8 cellular contexts compared by ENCODE assay signal in the genomic region with DNA sequence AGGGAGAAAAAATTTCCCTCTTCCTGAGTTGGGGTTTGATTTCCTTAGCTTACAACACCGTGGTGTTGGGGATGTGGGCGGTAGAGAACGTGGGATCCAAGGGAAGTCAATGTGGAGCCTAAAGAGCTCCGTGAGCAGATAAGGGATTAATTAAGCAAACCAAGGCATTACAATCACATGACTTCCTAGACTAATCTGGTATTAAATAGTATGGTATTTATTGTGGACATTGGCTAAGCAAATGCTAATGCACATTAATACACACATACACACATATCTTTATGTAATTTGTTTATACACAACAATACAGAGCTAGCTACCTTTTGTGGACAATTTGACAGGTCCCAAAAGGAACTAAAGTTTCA. TPM values are rescaled to one million over a fixed set of nuclear protein-coding genes. Genes with fewer than 3 reads are reported as not detected.
DNase-seq lines count a peak whose midpoint lies in the region; ATAC-seq and TF ChIP-seq lines count a peak whose summit lies in the region.

No MANE protein-coding gene starts in this region.

- no peaks in the 10 kb centered on the region for H3K9me3 Mint-ChIP-seq in neural crest cell

- H3K36me3 Mint-ChIP-seq in neural crest cell (ENCODE audit: low read depth): no peaks in the 10 kb centered on the region

- peak overlapping the region; percentile 100 for H3K4me3 Mint-ChIP-seq in neural crest cell

- H3K4me3 ChIP-seq in MG63 (peak overlapping the region; percentile 97), dorsolateral prefrontal cortex (peak overlapping the region; percentile 59 to 97 (median 84))

- H3K27ac ChIP-seq in dorsolateral prefrontal cortex: peak overlapping the region; percentile 80 to 99 (median 97)

- H3K4me1 Mint-ChIP-seq in neural crest cell: peaks cover 46% of the 10 kb centered on the region

- no peaks in the 10 kb centered on the region for H3K27me3 Mint-ChIP-seq in neural crest cell (ENCODE audit: low read depth)

- no peak for TF ChIP-seq CTCF in dorsolateral prefrontal cortex (IDR thresholded peaks at IDR 0.05 in 54 of 56, conservative IDR thresholded peaks at IDR 0.05 in 2 of 56; ENCODE audit: low read depth in 1 of 56, partially characterized antibody in 56 of 56)
- no peak for TF ChIP-seq CTCF in neural crest cell (conservative IDR thresholded peaks at IDR 0.05)

- H3K9me3 ChIP-seq in MG63: no peaks in the 10 kb centered on the region

- ATAC-seq in GM18520 (IDR thresholded peaks at IDR 0.05; ENCODE audit: unreplicated experiment): no peak
- ATAC-seq in HG03571 (IDR thresholded peaks at IDR 0.05; ENCODE audit: unreplicated experiment): no peak
- ATAC-seq in GM18858 (IDR thresholded peaks at IDR 0.05; ENCODE audit: unreplicated experiment): no peak

- DNase-seq in CD1c-positive myeloid dendritic cell (ENCODE audit: extremely low spot score) (peak; percentile 60), MG63 (no peak), dorsolateral prefrontal cortex (no peak), neural crest cell (ENCODE audit: low read depth, low spot score) (no peak)
- DNase-seq in activated CD4-positive, alpha-beta T cell treated with anti-CD3 and anti-CD28 coated beads for 48 hours: no peak

- H3K27me3 ChIP-seq in MG63 (no peaks in the 10 kb centered on the region), dorsolateral prefrontal cortex (no peaks in the 10 kb centered on the region)

- peak overlapping the region; percentile 95 for H3K27ac Mint-ChIP-seq in neural crest cell (ENCODE audit: unreplicated experiment)

- intact Hi-C loops in dorsolateral prefrontal cortex (cut with DNase I): loop anchor here (1.0 to 10.0 kb wide), 6 partner anchors 34 to 178 kb away; a partner anchor contains a TSS

- H3K36me3 ChIP-seq in MG63: peaks cover 11% of the 10 kb centered on the region

RNA-seq across cellular contexts. Expression of a gene that starts 0.8 kb away (rescaled TPM):
- 51.6 and 107 TPM in 2 replicates for total RNA-seq in MG63 (2014; rRNA removed; shearing (Covaris generic); ENCODE audit: low replicate concordance)
- total RNA-seq in dorsolateral prefrontal cortex (100 to 1,000 TPM in 18 of 120 experiments, 10 to 100 TPM in 102; 40.1 to 117 (median 86.4) TPM), neural crest cell (48.3 and 48.6 TPM in 2 replicates)

RNA-seq across cellular contexts. Expression of a gene that starts 1.6 kb away (rescaled TPM):
- total RNA-seq in MG63 (2014; rRNA removed; shearing (Covaris generic); ENCODE audit: low replicate concordance): 61.0 and 115 TPM in 2 replicates
- total RNA-seq in dorsolateral prefrontal cortex (10 to 100 TPM; 32.1 to 66.4 (median 49.1) TPM), neural crest cell (71.8 and 75.7 TPM in 2 replicates)

RNA-seq across cellular contexts. Expression of a gene that starts 7.3 kb away (rescaled TPM):
- not detected in 2 replicates for total RNA-seq in MG63 (2014; rRNA removed; shearing (Covaris generic); ENCODE audit: low replicate concordance)
- total RNA-seq in dorsolateral prefrontal cortex (1 to 10 TPM in 18 of 120 experiments, under 1 TPM in 22, not detected in 80; 0.20 to 2.8 (median 0.97) TPM), neural crest cell (0.65 and 1.0 TPM in 2 replicates)

RNA-seq across cellular contexts. Expression of a gene that starts 33.2 kb away (rescaled TPM):
- total RNA-seq in MG63 (2014; rRNA removed; shearing (Covaris generic); ENCODE audit: low replicate concordance): 10.6 and 14.8 TPM in 2 replicates
- total RNA-seq in dorsolateral prefrontal cortex: 100 to 1,000 TPM; 144 to 252 (median 196) TPM
- total RNA-seq in neural crest cell: 164 and 172 TPM in 2 replicates

RNA-seq across cellular contexts. Expression of a gene that starts 35.7 kb away (rescaled TPM):
- 6.0 and 18.9 TPM in 2 replicates for total RNA-seq in MG63 (2014; rRNA removed; shearing (Covaris generic); ENCODE audit: low replicate concordance)
- 10 to 100 TPM; 32.7 to 75.7 (median 55.2) TPM for total RNA-seq in dorsolateral prefrontal cortex
- 61.4 and 68.0 TPM in 2 replicates for total RNA-seq in neural crest cell
